In the genomic region with DNA sequence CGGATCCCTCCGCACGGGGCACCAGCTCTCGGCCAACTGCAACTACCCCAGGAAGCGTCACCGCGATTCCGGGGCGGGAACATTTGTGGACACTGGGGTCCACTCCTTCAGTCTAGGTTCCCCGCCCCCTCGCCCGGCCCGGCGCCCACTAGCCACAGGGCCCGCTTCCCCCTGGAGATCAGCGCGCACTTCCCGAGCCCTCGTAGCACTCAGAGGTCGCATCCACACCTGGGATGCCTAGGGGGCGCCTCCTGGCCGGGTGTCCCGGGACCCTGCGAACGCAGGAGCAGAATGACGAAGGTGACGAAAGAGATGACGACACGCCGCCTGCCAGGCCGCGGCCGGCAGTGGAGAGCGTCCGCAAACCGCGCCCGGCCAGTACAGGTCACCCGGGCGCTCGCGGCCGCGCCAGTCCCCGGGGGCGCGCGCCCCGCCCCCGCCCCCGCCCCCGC, we compare ENCODE assay signal across 7 cellular contexts. TPM values are rescaled to one million over a fixed set of nuclear protein-coding genes. Genes with fewer than 3 reads are reported as not detected.
DNase-seq lines count a peak whose midpoint lies in the region; ATAC-seq, FAIRE-seq and TF ChIP-seq lines count a peak whose summit lies in the region.

No MANE protein-coding gene starts in this region.

- FAIRE-seq in bronchial epithelial cell (lab: Jason Lieb, UNC): no peak

- DNase-seq in GM13976 (ENCODE audit: low spot score) (peak; percentile 87), NB4 (ENCODE audit: low read depth) (peak; percentile 87), WTC11 (ENCODE audit: low spot score) (peak; percentile 82), bronchial epithelial cell (ENCODE audit: low read depth) (peak; percentile 68), iris pigment epithelial cell (ENCODE audit: low read depth) (peak; percentile 86)
- DNase-seq in stimulated activated CD4-positive, alpha-beta T cell treated with anti-CD3 and anti-CD28 coated beads, Interleukin-12 subunit alpha, Interleukin-12 subunit beta, amount 100 ng/mL, for 24 hours (ENCODE audit: low read depth in 2 of 2): peak; percentile 33 to 58

- peak overlapping the region; percentile 81 for H3K4me3 ChIP-seq in NB4 (ENCODE audit: low read depth, low read length)
- peak overlapping the region; percentile 86 for H3K4me3 ChIP-seq in bronchial epithelial cell (ENCODE audit: low read depth, low read length)

- H3K27me3 Mint-ChIP-seq in WTC11 (ENCODE audit: low read depth): no peaks in the 10 kb centered on the region

- H3K36me3 ChIP-seq in bronchial epithelial cell (ENCODE audit: control insufficient read depth, insufficient read depth, low read length): peaks cover 2% of the 10 kb centered on the region

- H3K36me3 Mint-ChIP-seq in WTC11: peaks cover 9% of the 10 kb centered on the region

- H3K27ac Mint-ChIP-seq in WTC11: peak overlapping the region; percentile 89

- peaks cover 75% of the 10 kb centered on the region for H3K4me1 Mint-ChIP-seq in WTC11

- ATAC-seq in HG02610 (IDR thresholded peaks at IDR 0.05; ENCODE audit: unreplicated experiment) (peak; percentile 71), WTC11 (peak; percentile 81)

- H3K27me3 ChIP-seq in bronchial epithelial cell (ENCODE audit: control insufficient read depth, insufficient read depth, low read length): no peaks in the 10 kb centered on the region

- peak; percentile 19 for TF ChIP-seq CTCF in GM13976 (IDR thresholded peaks at IDR 0.05; ENCODE audit: borderline replicate concordance, control extremely low read depth, extremely low read depth, insufficient read depth, missing control alignments)
- no peak for TF ChIP-seq CTCF in NB4 (IDR thresholded peaks at IDR 0.05; ENCODE audit: low read depth, low read length)
- no peak for TF ChIP-seq CTCF in WTC11 (IDR thresholded peaks at IDR 0.05)
- TF ChIP-seq CTCF in bronchial epithelial cell (IDR thresholded peaks at IDR 0.05; ENCODE audit: insufficient read depth, low read length, severe bottlenecking): peak; percentile 32

- CTCF ChIA-PET in WTC11 (lab: Charles Lee): interaction anchor here (1.0 to 1.3 kb wide), 2 partner anchors 34 to 586 kb away, joined by 3 read pairs; no protein-coding TSS in a partner anchor

- in situ Hi-C loops in GM13976 (cut with MboI; ENCODE audit: low sequenced_read_pairs, unreplicated experiment): no loop called here

- peaks cover 7% of the 10 kb centered on the region; the same call in 1 of the 2 replicates for H3K9me3 Mint-ChIP-seq in WTC11

- TF ChIP-seq POLR2A in NB4 (IDR thresholded peaks at IDR 0.05; ENCODE audit: extremely low read depth, insufficient read length): no peak

- peak overlapping the region; percentile 87 for H3K4me3 Mint-ChIP-seq in WTC11

- POLR2A ChIA-PET in WTC11 (lab: Charles Lee): interaction anchor here (0.5 kb wide), 1 partner anchor 19 kb away, joined by 3 read pairs; no protein-coding TSS in a partner anchor

TF ChIP-seq in WTC11, 78 proteins besides CTCF, POLR2A, EP300 and RAD21 (continues in another document):
- TF ChIP-seq, protein P1, sequence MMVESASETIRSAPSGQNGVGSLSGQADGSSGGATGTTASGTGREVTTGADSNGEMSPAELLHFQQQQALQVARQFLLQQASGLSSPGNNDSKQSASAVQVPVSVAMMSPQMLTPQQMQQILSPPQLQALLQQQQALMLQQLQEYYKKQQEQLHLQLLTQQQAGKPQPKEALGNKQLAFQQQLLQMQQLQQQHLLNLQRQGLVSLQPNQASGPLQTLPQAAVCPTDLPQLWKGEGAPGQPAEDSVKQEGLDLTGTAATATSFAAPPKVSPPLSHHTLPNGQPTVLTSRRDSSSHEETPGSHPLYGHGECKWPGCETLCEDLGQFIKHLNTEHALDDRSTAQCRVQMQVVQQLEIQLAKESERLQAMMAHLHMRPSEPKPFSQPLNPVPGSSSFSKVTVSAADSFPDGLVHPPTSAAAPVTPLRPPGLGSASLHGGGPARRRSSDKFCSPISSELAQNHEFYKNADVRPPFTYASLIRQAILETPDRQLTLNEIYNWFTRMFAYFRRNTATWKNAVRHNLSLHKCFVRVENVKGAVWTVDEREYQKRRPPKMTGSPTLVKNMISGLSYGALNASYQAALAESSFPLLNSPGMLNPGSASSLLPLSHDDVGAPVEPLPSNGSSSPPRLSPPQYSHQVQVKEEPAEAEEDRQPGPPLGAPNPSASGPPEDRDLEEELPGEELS (CRISPR knock-in tag; IDR thresholded peaks at IDR 0.05): 0 out of 2 replicates have a peak, but pooled peaks have one; percentile 17
- TF ChIP-seq OVOL2 (CRISPR knock-in tag; IDR thresholded peaks at IDR 0.05; ENCODE audit: borderline replicate concordance): no peak
- TF ChIP-seq, protein P2, sequence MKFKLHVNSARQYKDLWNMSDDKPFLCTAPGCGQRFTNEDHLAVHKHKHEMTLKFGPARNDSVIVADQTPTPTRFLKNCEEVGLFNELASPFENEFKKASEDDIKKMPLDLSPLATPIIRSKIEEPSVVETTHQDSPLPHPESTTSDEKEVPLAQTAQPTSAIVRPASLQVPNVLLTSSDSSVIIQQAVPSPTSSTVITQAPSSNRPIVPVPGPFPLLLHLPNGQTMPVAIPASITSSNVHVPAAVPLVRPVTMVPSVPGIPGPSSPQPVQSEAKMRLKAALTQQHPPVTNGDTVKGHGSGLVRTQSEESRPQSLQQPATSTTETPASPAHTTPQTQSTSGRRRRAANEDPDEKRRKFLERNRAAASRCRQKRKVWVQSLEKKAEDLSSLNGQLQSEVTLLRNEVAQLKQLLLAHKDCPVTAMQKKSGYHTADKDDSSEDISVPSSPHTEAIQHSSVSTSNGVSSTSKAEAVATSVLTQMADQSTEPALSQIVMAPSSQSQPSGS (CRISPR knock-in tag; IDR thresholded peaks at IDR 0.05; ENCODE audit: borderline replicate concordance, low read depth): no peak
- TF ChIP-seq ZNF121 (CRISPR knock-in tag; IDR thresholded peaks at IDR 0.05): peak; percentile 12; the same call in 1 of the 2 replicates
- TF ChIP-seq, protein P3, sequence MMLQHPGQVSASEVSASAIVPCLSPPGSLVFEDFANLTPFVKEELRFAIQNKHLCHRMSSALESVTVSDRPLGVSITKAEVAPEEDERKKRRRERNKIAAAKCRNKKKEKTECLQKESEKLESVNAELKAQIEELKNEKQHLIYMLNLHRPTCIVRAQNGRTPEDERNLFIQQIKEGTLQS (CRISPR knock-in tag; conservative IDR thresholded peaks at IDR 0.05): no peak
- TF ChIP-seq, protein P4, sequence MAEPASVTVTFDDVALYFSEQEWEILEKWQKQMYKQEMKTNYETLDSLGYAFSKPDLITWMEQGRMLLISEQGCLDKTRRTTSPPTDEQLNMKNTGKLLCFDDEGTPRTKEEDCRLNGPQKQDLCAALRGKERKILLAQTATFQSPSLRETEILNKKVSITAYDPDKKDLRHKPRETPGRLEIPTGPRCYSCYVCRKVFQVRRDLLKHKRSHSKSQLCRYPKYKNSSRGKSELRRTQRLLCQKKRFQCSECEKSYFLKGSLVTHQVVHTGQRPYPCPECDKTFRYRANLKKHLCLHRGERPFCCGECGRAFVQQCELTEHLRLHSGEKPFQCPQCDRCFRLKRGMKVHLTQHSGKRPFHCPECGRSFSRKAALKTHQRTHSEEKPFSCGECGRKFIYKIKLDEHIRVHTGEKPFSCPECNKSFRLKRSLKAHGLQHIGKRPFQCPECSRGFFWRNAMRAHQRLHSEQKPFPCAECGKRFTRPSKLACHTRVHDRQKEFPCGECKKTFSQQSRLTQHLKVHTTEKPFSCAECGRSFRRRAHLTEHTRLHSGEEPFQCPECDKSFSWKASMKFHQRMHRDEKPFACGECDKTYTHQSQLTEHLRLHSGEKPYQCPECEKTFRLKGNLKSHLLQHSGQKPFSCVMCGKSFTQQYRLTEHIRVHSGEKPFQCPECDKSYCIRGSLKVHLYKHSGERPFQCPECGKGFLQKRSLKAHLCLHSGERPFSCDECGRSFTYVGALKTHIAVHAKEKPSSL (CRISPR knock-in tag; conservative IDR thresholded peaks at IDR 0.05): no peak
- no peak for TF ChIP-seq TEAD4 (CRISPR knock-in tag; IDR thresholded peaks at IDR 0.05)
- TF ChIP-seq, protein P5, sequence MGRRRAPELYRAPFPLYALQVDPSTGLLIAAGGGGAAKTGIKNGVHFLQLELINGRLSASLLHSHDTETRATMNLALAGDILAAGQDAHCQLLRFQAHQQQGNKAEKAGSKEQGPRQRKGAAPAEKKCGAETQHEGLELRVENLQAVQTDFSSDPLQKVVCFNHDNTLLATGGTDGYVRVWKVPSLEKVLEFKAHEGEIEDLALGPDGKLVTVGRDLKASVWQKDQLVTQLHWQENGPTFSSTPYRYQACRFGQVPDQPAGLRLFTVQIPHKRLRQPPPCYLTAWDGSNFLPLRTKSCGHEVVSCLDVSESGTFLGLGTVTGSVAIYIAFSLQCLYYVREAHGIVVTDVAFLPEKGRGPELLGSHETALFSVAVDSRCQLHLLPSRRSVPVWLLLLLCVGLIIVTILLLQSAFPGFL (CRISPR knock-in tag; IDR thresholded peaks at IDR 0.05; ENCODE audit: borderline replicate concordance): 0 out of 2 replicates have a peak, but pooled peaks have one; percentile 44
- TF ChIP-seq, protein P6, sequence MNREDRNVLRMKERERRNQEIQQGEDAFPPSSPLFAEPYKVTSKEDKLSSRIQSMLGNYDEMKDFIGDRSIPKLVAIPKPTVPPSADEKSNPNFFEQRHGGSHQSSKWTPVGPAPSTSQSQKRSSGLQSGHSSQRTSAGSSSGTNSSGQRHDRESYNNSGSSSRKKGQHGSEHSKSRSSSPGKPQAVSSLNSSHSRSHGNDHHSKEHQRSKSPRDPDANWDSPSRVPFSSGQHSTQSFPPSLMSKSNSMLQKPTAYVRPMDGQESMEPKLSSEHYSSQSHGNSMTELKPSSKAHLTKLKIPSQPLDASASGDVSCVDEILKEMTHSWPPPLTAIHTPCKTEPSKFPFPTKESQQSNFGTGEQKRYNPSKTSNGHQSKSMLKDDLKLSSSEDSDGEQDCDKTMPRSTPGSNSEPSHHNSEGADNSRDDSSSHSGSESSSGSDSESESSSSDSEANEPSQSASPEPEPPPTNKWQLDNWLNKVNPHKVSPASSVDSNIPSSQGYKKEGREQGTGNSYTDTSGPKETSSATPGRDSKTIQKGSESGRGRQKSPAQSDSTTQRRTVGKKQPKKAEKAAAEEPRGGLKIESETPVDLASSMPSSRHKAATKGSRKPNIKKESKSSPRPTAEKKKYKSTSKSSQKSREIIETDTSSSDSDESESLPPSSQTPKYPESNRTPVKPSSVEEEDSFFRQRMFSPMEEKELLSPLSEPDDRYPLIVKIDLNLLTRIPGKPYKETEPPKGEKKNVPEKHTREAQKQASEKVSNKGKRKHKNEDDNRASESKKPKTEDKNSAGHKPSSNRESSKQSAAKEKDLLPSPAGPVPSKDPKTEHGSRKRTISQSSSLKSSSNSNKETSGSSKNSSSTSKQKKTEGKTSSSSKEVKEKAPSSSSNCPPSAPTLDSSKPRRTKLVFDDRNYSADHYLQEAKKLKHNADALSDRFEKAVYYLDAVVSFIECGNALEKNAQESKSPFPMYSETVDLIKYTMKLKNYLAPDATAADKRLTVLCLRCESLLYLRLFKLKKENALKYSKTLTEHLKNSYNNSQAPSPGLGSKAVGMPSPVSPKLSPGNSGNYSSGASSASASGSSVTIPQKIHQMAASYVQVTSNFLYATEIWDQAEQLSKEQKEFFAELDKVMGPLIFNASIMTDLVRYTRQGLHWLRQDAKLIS (CRISPR knock-in tag; IDR thresholded peaks at IDR 0.05; ENCODE audit: borderline replicate concordance): no peak

RNA-seq across cellular contexts. Expression of a gene that starts 0.3 kb away (rescaled TPM):
- total RNA-seq in WTC11 (2021): 38.8 to 44.0 TPM (median 39.3 TPM) in 3 replicates
- 60.6 and 63.5 TPM in 2 replicates for total RNA-seq in bronchial epithelial cell

Comparison
In these comparisons a context has a peak if more than half of its experiments do, and no peak if none do; other contexts are left out.
1. Peak in every context shown above with its lines: DNase-seq, ATAC-seq and H3K4me3 ChIP-seq.
2. CTCF ChIP-seq: peak in GM13976 (single experiment) and bronchial epithelial cell (single experiment); none in NB4 (single experiment) and WTC11 (single experiment).